Comparison of ENCODE assay signal across 15 cellular contexts in the genomic region with DNA sequence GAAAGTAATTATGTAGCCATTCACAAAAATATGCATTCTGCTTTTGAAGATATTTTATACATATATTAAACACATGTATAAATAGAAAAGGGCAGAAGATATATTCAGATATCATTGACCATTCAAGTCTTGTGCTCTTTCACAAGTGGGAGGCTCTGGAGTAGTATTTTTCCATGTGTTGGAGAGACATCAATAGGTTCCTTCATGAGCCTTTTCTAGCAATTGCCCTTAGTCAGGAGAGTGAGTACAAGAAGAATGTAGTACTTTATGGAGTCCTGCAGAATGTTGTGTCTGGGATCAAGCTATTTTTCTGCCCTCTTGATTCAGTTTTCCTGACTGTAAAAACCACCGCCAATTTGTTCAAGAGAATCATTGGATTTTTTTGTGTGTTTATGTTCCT.
"Had no signal": no experiment of that assay in that cellular context is flagged by ENCODE, and none has a peak within 500 bp of the region (broad histone marks: within the 10 kb centered on the region; RNA-seq: fewer than 3 reads in every experiment).

No MANE protein-coding gene starts in this region.

- ATAC-seq: esophagus mucosa, gastroesophageal sphincter, natural killer cell, right cardiac atrium had no signal

- DNase-seq: effector CD8-positive, alpha-beta T cell; kidney; mammary epithelial cell; natural killer cell; ovary; right cardiac atrium; small intestine; stimulated activated CD4-positive, alpha-beta T cell treated with anti-CD3 and anti-CD28 coated beads, Interleukin-12 subunit alpha, Interleukin-12 subunit beta, amount 100 ng/mL, for 4 hours; stimulated activated naive CD4-positive, alpha-beta T cell; stomach; tibial artery; upper lobe of left lung; uterus had no signal
